In the genomic region with DNA sequence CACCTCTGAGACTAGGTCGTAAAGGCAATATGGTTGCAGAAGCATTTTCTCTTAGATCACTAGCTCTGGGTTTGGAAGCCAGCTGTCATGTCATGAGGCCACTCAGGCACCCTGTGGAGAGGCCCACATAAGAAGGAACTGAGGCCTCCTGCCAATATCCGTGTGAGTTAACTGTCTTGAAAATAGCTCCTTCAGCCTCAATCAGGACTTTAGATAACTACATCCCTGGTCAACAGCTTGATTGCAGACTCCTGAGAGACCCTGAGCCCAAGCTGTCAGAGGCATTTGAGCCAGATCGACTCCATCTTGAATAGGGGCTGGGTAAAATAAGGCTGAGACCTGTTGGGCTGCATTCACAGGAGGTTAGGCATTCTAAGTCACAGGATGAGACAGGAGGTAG, we compare ENCODE assay signal across 1 cellular context.
TF ChIP-seq lines count a peak whose summit lies in the region.

No MANE protein-coding gene starts in this region.

TF ChIP-seq in WTC11, 78 proteins besides CTCF, POLR2A, EP300 and RAD21 (continued from another document):
- TF ChIP-seq ZBTB43 (CRISPR knock-in tag; IDR thresholded peaks at IDR 0.05), result no peak
- TF ChIP-seq, protein P1, sequence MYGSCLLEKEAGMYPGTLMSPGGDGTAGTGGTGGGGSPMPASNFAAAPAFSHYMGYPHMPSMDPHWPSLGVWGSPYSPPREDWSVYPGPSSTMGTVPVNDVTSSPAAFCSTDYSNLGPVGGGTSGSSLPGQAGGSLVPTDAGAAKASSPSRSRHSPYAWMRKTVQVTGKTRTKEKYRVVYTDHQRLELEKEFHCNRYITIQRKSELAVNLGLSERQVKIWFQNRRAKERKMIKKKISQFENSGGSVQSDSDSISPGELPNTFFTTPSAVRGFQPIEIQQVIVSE (CRISPR knock-in tag; IDR thresholded peaks at IDR 0.05; ENCODE audit: borderline replicate concordance), result no peak
- TF ChIP-seq CREB1 (CRISPR knock-in tag; IDR thresholded peaks at IDR 0.05), result no peak
- no peak for TF ChIP-seq IRF2 (CRISPR knock-in tag; IDR thresholded peaks at IDR 0.05; ENCODE audit: borderline replicate concordance, low read depth)
- no peak for TF ChIP-seq ZNF396 (CRISPR knock-in tag; IDR thresholded peaks at IDR 0.05; ENCODE audit: borderline replicate concordance)
- no peak for TF ChIP-seq ZNF425 (CRISPR knock-in tag; conservative IDR thresholded peaks at IDR 0.05)
- TF ChIP-seq JUN (CRISPR knock-in tag; IDR thresholded peaks at IDR 0.05), result no peak
- TF ChIP-seq USF1 (CRISPR knock-in tag; IDR thresholded peaks at IDR 0.05), result no peak
- no peak for TF ChIP-seq EMX1 (CRISPR knock-in tag; IDR thresholded peaks at IDR 0.05)
- no peak for TF ChIP-seq TEAD1 (CRISPR knock-in tag; IDR thresholded peaks at IDR 0.05)
- TF ChIP-seq, protein P2, sequence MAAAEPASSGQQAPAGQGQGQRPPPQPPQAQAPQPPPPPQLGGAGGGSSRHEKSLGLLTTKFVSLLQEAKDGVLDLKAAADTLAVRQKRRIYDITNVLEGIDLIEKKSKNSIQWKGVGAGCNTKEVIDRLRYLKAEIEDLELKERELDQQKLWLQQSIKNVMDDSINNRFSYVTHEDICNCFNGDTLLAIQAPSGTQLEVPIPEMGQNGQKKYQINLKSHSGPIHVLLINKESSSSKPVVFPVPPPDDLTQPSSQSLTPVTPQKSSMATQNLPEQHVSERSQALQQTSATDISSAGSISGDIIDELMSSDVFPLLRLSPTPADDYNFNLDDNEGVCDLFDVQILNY (CRISPR knock-in tag; IDR thresholded peaks at IDR 0.05), result no peak
- TF ChIP-seq STAT6 (CRISPR knock-in tag; conservative IDR thresholded peaks at IDR 0.05; ENCODE audit: low read depth), result no peak
- TF ChIP-seq, protein P3, sequence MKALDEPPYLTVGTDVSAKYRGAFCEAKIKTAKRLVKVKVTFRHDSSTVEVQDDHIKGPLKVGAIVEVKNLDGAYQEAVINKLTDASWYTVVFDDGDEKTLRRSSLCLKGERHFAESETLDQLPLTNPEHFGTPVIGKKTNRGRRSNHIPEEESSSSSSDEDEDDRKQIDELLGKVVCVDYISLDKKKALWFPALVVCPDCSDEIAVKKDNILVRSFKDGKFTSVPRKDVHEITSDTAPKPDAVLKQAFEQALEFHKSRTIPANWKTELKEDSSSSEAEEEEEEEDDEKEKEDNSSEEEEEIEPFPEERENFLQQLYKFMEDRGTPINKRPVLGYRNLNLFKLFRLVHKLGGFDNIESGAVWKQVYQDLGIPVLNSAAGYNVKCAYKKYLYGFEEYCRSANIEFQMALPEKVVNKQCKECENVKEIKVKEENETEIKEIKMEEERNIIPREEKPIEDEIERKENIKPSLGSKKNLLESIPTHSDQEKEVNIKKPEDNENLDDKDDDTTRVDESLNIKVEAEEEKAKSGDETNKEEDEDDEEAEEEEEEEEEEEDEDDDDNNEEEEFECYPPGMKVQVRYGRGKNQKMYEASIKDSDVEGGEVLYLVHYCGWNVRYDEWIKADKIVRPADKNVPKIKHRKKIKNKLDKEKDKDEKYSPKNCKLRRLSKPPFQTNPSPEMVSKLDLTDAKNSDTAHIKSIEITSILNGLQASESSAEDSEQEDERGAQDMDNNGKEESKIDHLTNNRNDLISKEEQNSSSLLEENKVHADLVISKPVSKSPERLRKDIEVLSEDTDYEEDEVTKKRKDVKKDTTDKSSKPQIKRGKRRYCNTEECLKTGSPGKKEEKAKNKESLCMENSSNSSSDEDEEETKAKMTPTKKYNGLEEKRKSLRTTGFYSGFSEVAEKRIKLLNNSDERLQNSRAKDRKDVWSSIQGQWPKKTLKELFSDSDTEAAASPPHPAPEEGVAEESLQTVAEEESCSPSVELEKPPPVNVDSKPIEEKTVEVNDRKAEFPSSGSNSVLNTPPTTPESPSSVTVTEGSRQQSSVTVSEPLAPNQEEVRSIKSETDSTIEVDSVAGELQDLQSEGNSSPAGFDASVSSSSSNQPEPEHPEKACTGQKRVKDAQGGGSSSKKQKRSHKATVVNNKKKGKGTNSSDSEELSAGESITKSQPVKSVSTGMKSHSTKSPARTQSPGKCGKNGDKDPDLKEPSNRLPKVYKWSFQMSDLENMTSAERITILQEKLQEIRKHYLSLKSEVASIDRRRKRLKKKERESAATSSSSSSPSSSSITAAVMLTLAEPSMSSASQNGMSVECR (CRISPR knock-in tag; IDR thresholded peaks at IDR 0.05; ENCODE audit: borderline replicate concordance), result no peak
- no peak for TF ChIP-seq ZNF219 (CRISPR knock-in tag; IDR thresholded peaks at IDR 0.05; ENCODE audit: borderline replicate concordance)
